ENCODE assay signal across 23 cellular contexts in the genomic region with DNA sequence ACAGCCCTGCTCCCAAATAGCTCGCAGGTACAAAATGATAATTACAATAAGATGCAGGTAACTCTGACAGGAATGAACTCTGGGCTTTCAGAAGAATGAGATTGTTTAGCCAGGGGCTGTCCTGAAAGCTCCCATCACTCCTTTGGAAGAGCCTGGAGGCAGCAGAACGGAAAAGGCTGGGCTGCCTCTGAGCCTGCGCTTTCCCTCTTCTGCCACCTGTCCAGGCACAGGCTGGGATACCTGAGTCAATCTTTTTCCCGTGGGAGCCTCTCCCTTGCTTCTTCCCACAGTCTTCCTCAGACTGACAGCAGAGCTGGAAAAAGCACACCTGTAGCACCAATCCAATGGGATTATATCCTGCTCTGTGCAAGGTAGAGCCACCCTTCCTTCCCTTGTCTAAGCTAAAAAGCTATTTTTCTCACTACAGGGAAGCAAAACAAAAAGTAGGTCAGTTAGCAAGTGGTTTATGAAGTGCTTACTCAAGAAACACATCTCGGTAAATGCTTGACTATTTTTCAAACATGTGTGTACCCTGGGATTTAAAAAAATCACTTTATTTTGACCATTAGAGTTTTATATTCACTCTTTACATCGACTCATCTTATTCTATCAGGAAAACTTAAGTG. TPM values are rescaled to one million over a fixed set of nuclear protein-coding genes. Genes with fewer than 3 reads are reported as not detected.
DNase-seq lines count a peak whose midpoint lies in the region; ATAC-seq and TF ChIP-seq lines count a peak whose summit lies in the region.
"Had no signal": no experiment of that assay in that cellular context is flagged by ENCODE, and none has a peak within 500 bp of the region (broad histone marks: within the 10 kb centered on the region; RNA-seq: fewer than 3 reads in every experiment).

No MANE protein-coding gene starts in this region.

- no peak overlapping the region for H3K4me3 Mint-ChIP-seq in effector memory CD8-positive, alpha-beta T cell
- H3K4me3 Mint-ChIP-seq: CD4-positive, CD25-positive, alpha-beta regulatory T cell had no signal

- H3K9me3 Mint-ChIP-seq in effector memory CD8-positive, alpha-beta T cell: no peaks in the 10 kb centered on the region

- no peaks in the 10 kb centered on the region for H3K27me3 ChIP-seq in lower lobe of right lung (ENCODE audit: low read depth)
- H3K27me3 ChIP-seq: BLaER1, SJCRH30 had no signal

- H3K4me1 Mint-ChIP-seq in effector memory CD8-positive, alpha-beta T cell (ENCODE audit: low read depth in 2 of 2): peaks cover 4 to 7% of the 10 kb centered on the region in 2 donors

- peaks cover 5% of the 10 kb centered on the region for H3K4me1 ChIP-seq in lower lobe of right lung
- H3K4me1 ChIP-seq: SJCRH30 had no signal

- DNase-seq in NCI-H2171 treated with DMSO at 0.1 percent for 48 hours (lab: John Stamatoyannopoulos, UW): peak; percentile 37
- no peak for DNase-seq in NCI-H2171 (lab: John Stamatoyannopoulos, UW)
- no peak for DNase-seq in effector memory CD8-positive, alpha-beta T cell
- DNase-seq in lower lobe of right lung: no peak
- no peak for DNase-seq in effector CD4-positive, alpha-beta T cell
- DNase-seq in GM10266 (ENCODE audit: extremely low spot score): no peak
- no peak for DNase-seq in erythroblast (lab: John Stamatoyannopoulos, UW)
- DNase-seq: 8988T; CD4-positive, CD25-positive, alpha-beta regulatory T cell; DMS53; Karpas-422; NCI-H1092; NCI-H1417 treated with DMSO at 0.1 percent for 48 hours; NCI-H1694 treated with DMSO at 0.1 percent for 48 hours; NCI-H2081; NCI-H446; NCI-H526; PC-9; SJCRH30 had no signal

- no peaks in the 10 kb centered on the region for H3K36me3 ChIP-seq in lower lobe of right lung
- H3K36me3 ChIP-seq: BLaER1, SJCRH30 had no signal

- H3K27me3 Mint-ChIP-seq in effector memory CD8-positive, alpha-beta T cell: no peaks in the 10 kb centered on the region

- H3K27ac Mint-ChIP-seq in effector memory CD8-positive, alpha-beta T cell: peak overlapping the region; percentile 0 to 35
- H3K27ac Mint-ChIP-seq: CD4-positive, CD25-positive, alpha-beta regulatory T cell had no signal

- TF ChIP-seq CTCF in lower lobe of right lung (IDR thresholded peaks at IDR 0.05) (no peak), GM10266 (IDR thresholded peaks at IDR 0.05; ENCODE audit: control insufficient read depth, insufficient read depth, low read depth, missing control alignments) (no peak)

- no peak overlapping the region for H3K4me3 ChIP-seq in lower lobe of right lung
- H3K4me3 ChIP-seq: BLaER1, PC-9, SJCRH30 had no signal

- no peaks in the 10 kb centered on the region for H3K9me3 ChIP-seq in lower lobe of right lung
- H3K9me3 ChIP-seq: SJCRH30 had no signal

- H3K27ac ChIP-seq in lower lobe of right lung: no peak overlapping the region
- H3K27ac ChIP-seq: BLaER1, HL-60, PC-9, SJCRH30 had no signal

- intact Hi-C loops in lower lobe of right lung (cut with DNase I): no loop called here

- no peaks in the 10 kb centered on the region for H3K36me3 Mint-ChIP-seq in effector memory CD8-positive, alpha-beta T cell (ENCODE audit: insufficient read depth)
- H3K36me3 Mint-ChIP-seq: CD4-positive, CD25-positive, alpha-beta regulatory T cell had no signal

- TF ChIP-seq POLR2A in erythroblast (IDR thresholded peaks at IDR 0.05; ENCODE audit: low read length): no peak

- no peak for ATAC-seq in effector memory CD8-positive, alpha-beta T cell (replicated peaks)
- peak; percentile 35 to 64 for ATAC-seq in lower lobe of right lung
- ATAC-seq: Right ventricle myocardium inferior, SK-N-SH treated with all-trans-retinoic acid at 6 μM for 48 hours had no signal

RNA-seq across cellular contexts. Expression of a gene that starts 12.3 kb away (rescaled TPM):
- total RNA-seq in lower lobe of right lung: 47.5 TPM
